In genomic region chr2:104919127-104919526, GRCh38 we compare ENCODE assay signal across 20 cellular contexts.
DNase-seq lines count a peak whose midpoint lies in the region; ATAC-seq and TF ChIP-seq lines count a peak whose summit lies in the region.
"Had no signal": no experiment of that assay in that cellular context is flagged by ENCODE, and none has a peak within 500 bp of the region (broad histone marks: within the 10 kb centered on the region; RNA-seq: fewer than 3 reads in every experiment).

No MANE protein-coding gene starts in this region.

- H3K4me1 Mint-ChIP-seq in HFFc6 (ENCODE audit: low read depth): no peaks in the 10 kb centered on the region
- no peaks in the 10 kb centered on the region for H3K4me1 Mint-ChIP-seq in naive thymus-derived CD4-positive, alpha-beta T cell
- H3K4me1 Mint-ChIP-seq: activated naive CD4-positive, alpha-beta T cell treated with anti-CD3 and anti-CD28 coated beads, Interleukin-2, amount 10 ng/mL, durations not matched to agents 7 days and 5 days had no signal

- no TSS peak for BruUV-seq in A673 (replicated peaks; lab: Mats Ljungman, UMichigan)

- H3K4me3 Mint-ChIP-seq in HFFc6: no peak overlapping the region
- H3K4me3 Mint-ChIP-seq in naive thymus-derived CD4-positive, alpha-beta T cell: no peak overlapping the region
- H3K4me3 Mint-ChIP-seq: activated CD4-positive, alpha-beta memory T cell treated with anti-CD3 and anti-CD28 coated beads for 36 hours; activated naive CD4-positive, alpha-beta T cell treated with anti-CD3 and anti-CD28 coated beads, Interleukin-2, amount 10 ng/mL, durations not matched to agents 7 days and 5 days had no signal

- intact Hi-C loops in A673 (cut with micrococcal nuclease; ENCODE audit: unreplicated experiment): no loop called here
- intact Hi-C loops in naive thymus-derived CD4-positive, alpha-beta T cell (cut with micrococcal nuclease): no loop called here

- POLR2A ChIA-PET in A673 (lab: Charles Lee; ENCODE audit: low non-redundant PET): no interaction called here
- POLR2A ChIA-PET in naive thymus-derived CD4-positive, alpha-beta T cell (lab: Charles Lee): no interaction called here

- H3K9me3 ChIP-seq in BE2C (no peaks in the 10 kb centered on the region), Peyer's patch (no peaks in the 10 kb centered on the region), A673 (ENCODE audit: low read depth, low read length, poor library complexity, severe bottlenecking) (no peaks in the 10 kb centered on the region)
- no peaks in the 10 kb centered on the region for H3K9me3 ChIP-seq in naive thymus-derived CD4-positive, alpha-beta T cell (ENCODE audit: control insufficient read depth in 2 of 3, low read length in 3 of 3)
- H3K9me3 ChIP-seq: ascending aorta had no signal

- DNase-seq in BE2C (peak; percentile 11), H4 (ENCODE audit: low spot score) (peak; percentile 17), Peyer's patch (peak in 2 of 3 donors; percentile 68 to 85), fibroblast of gingiva (ENCODE audit: low read depth) (peak; percentile 38), A673 (ENCODE audit: low spot score) (no peak), NCI-H446 treated with DMSO at 0.1 percent for 48 hours (lab: John Stamatoyannopoulos, UW) (no peak), HFFc6 (no peak)
- DNase-seq in naive thymus-derived CD4-positive, alpha-beta T cell: no peak
- DNase-seq: activated CD4-positive, alpha-beta memory T cell treated with anti-CD3 and anti-CD28 coated beads for 36 hours; activated naive CD4-positive, alpha-beta T cell treated with anti-CD3 and anti-CD28 coated beads, Interleukin-2, amount 10 ng/mL, durations not matched to agents 7 days and 5 days; activated T-cell treated with anti-CD3 and anti-CD28 coated beads, Interleukin-2, amount 50 U/mL, for 1 hour; GOT3; Kasumi-1; left ventricle myocardium superior; NCI-H187 treated with DMSO at 0.1 percent for 48 hours; NCI-H82; stimulated activated CD4-positive, alpha-beta T cell treated with anti-CD3 and anti-CD28 coated beads, Interleukin-2, amount 100 ng/mL, for 48 hours; WERI-Rb-1 had no signal

- H3K27me3 Mint-ChIP-seq in HFFc6 (ENCODE audit: insufficient read depth): no peaks in the 10 kb centered on the region; the same call in 1 of the 2 replicates
- peaks cover 2 to 19% (median 9%) of the 10 kb centered on the region in 5 donors for H3K27me3 Mint-ChIP-seq in naive thymus-derived CD4-positive, alpha-beta T cell
- H3K27me3 Mint-ChIP-seq: activated naive CD4-positive, alpha-beta T cell treated with anti-CD3 and anti-CD28 coated beads, Interleukin-2, amount 10 ng/mL, durations not matched to agents 7 days and 5 days had no signal

- no peaks in the 10 kb centered on the region for H3K36me3 ChIP-seq in BE2C
- no peaks in the 10 kb centered on the region for H3K36me3 ChIP-seq in Peyer's patch
- no peaks in the 10 kb centered on the region for H3K36me3 ChIP-seq in A673 (ENCODE audit: insufficient read depth, low read length, poor library complexity, severe bottlenecking)
- H3K36me3 ChIP-seq in naive thymus-derived CD4-positive, alpha-beta T cell (ENCODE audit: control insufficient read depth in 2 of 3, insufficient read depth in 3 of 3, low read length in 3 of 3): no peaks in the 10 kb centered on the region
- H3K36me3 ChIP-seq: ascending aorta, WERI-Rb-1 had no signal

- no peak overlapping the region for H3K4me3 ChIP-seq in BE2C (ENCODE audit: low read depth, low read length)
- H3K4me3 ChIP-seq in Peyer's patch: no peak overlapping the region
- no peak overlapping the region for H3K4me3 ChIP-seq in A673 (ENCODE audit: low read depth, low read length, poor library complexity, severe bottlenecking)
- no peak overlapping the region for H3K4me3 ChIP-seq in naive thymus-derived CD4-positive, alpha-beta T cell (ENCODE audit: low read length)
- H3K4me3 ChIP-seq: ascending aorta had no signal

- TF ChIP-seq POLR2A in Peyer's patch (IDR thresholded peaks at IDR 0.05): no peak

- no peaks in the 10 kb centered on the region for H3K4me1 ChIP-seq in BE2C
- no peaks in the 10 kb centered on the region for H3K4me1 ChIP-seq in Peyer's patch
- H3K4me1 ChIP-seq in A673 (ENCODE audit: insufficient read depth, low read length, poor library complexity, severe bottlenecking): no peaks in the 10 kb centered on the region
- H3K4me1 ChIP-seq in naive thymus-derived CD4-positive, alpha-beta T cell (ENCODE audit: control insufficient read depth in 2 of 2, insufficient read depth in 2 of 2, low read length in 2 of 2): no peaks in the 10 kb centered on the region
- H3K4me1 ChIP-seq: ascending aorta had no signal

- TF ChIP-seq CTCF in BE2C (IDR thresholded peaks at IDR 0.05; ENCODE audit: low read depth, low read length) (no peak), Peyer's patch (IDR thresholded peaks at IDR 0.05) (peak in 1 of 6 experiments; percentile 6), A673 (conservative IDR thresholded peaks at IDR 0.05; ENCODE audit: low read depth, low read length) (no peak), HFFc6 (IDR thresholded peaks at IDR 0.05) (no peak)

- H3K27ac ChIP-seq in Peyer's patch: peak overlapping the region in 2 of 4 donors; percentile 52 to 68
- no peak overlapping the region for H3K27ac ChIP-seq in A673 (ENCODE audit: low read depth, low read length, poor library complexity, severe bottlenecking)
- H3K27ac ChIP-seq in naive thymus-derived CD4-positive, alpha-beta T cell (ENCODE audit: low read depth, low read length): no peak overlapping the region
- H3K27ac ChIP-seq: ascending aorta, RWPE1, WERI-Rb-1 had no signal

- CTCF ChIA-PET in A673 (lab: Charles Lee): no interaction called here
- CTCF ChIA-PET in naive thymus-derived CD4-positive, alpha-beta T cell (lab: Charles Lee): no interaction called here

- ATAC-seq in naive thymus-derived CD4-positive, alpha-beta T cell: no peak
- ATAC-seq: left ventricle myocardium superior had no signal

- no peaks in the 10 kb centered on the region for H3K36me3 Mint-ChIP-seq in HFFc6 (ENCODE audit: low read depth)
- no peaks in the 10 kb centered on the region for H3K36me3 Mint-ChIP-seq in naive thymus-derived CD4-positive, alpha-beta T cell
- H3K36me3 Mint-ChIP-seq: activated CD4-positive, alpha-beta memory T cell treated with anti-CD3 and anti-CD28 coated beads for 36 hours; activated naive CD4-positive, alpha-beta T cell treated with anti-CD3 and anti-CD28 coated beads, Interleukin-2, amount 10 ng/mL, durations not matched to agents 7 days and 5 days had no signal

- no peak overlapping the region for H3K27ac Mint-ChIP-seq in HFFc6
- H3K27ac Mint-ChIP-seq in naive thymus-derived CD4-positive, alpha-beta T cell: no peak overlapping the region
- H3K27ac Mint-ChIP-seq: activated CD4-positive, alpha-beta memory T cell treated with anti-CD3 and anti-CD28 coated beads for 36 hours; activated naive CD4-positive, alpha-beta T cell treated with anti-CD3 and anti-CD28 coated beads, Interleukin-2, amount 10 ng/mL, durations not matched to agents 7 days and 5 days had no signal

- H3K27me3 ChIP-seq in BE2C (no peaks in the 10 kb centered on the region), Peyer's patch (no peaks in the 10 kb centered on the region), A673 (replicated peaks; ENCODE audit: insufficient read depth, low read depth, low read length, poor library complexity) (no peaks in the 10 kb centered on the region)
- H3K27me3 ChIP-seq in naive thymus-derived CD4-positive, alpha-beta T cell (ENCODE audit: control insufficient read depth in 2 of 2, insufficient read depth in 2 of 2, low read length in 2 of 2): no peaks in the 10 kb centered on the region
- H3K27me3 ChIP-seq: ascending aorta had no signal

- H3K9me3 Mint-ChIP-seq in HFFc6: no peaks in the 10 kb centered on the region
- peaks cover 0 to 26% (median 7%) of the 10 kb centered on the region in 11 donors for H3K9me3 Mint-ChIP-seq in naive thymus-derived CD4-positive, alpha-beta T cell
- H3K9me3 Mint-ChIP-seq: activated naive CD4-positive, alpha-beta T cell treated with anti-CD3 and anti-CD28 coated beads, Interleukin-2, amount 10 ng/mL, durations not matched to agents 7 days and 5 days had no signal

Comparison
In these comparisons a context has a peak if more than half of its experiments do, and no peak if none do; other contexts are left out.
1. DNase-seq: peak in BE2C (single experiment), H4 (single experiment), Peyer's patch (2 of 3) and fibroblast of gingiva (single experiment); none in A673 (single experiment), NCI-H446 treated with DMSO at 0.1 percent for 48 hours (single experiment), HFFc6 (single experiment) and naive thymus-derived CD4-positive, alpha-beta T cell (0 of 9).